ENCODE assay signal across 26 cellular contexts in the genomic region with DNA sequence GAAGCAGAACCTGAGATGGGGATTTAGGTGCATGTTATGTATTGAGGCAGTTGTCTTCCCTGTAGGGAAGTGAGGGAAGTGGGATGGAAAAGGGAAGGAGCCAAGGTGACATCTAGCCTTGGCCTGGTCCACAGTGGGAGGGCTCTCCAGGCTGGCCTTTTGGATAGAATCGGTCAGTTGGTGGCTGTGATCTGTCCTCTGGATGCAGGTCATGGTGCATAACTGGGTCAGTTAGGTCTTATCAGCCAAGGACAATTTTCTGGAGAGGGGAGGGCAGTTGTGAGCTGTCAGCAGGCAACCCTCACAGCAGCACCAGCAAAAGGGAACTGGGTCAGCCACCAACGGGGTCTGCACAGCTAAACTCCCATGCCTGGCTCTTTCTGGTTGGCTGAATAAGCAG. TPM values are rescaled to one million over a fixed set of nuclear protein-coding genes. Genes with fewer than 3 reads are reported as not detected.
DNase-seq lines count a peak whose midpoint lies in the region; ATAC-seq and TF ChIP-seq lines count a peak whose summit lies in the region.
"Had no signal": no experiment of that assay in that cellular context is flagged by ENCODE, and none has a peak within 500 bp of the region (broad histone marks: within the 10 kb centered on the region; RNA-seq: fewer than 3 reads in every experiment).

No MANE protein-coding gene starts in this region.

- no peak overlapping the region for H3K18ac ChIP-seq in neuronal stem cell (ENCODE audit: low read length)

- H3K27ac ChIP-seq in liver (ENCODE audit: low read depth in 1 of 2, low read length in 2 of 2): no peak overlapping the region
- no peak overlapping the region for H3K27ac ChIP-seq in neuronal stem cell (replicated peaks; ENCODE audit: low read length)
- H3K27ac ChIP-seq: BLaER1 had no signal

- no peak overlapping the region for H3K4me3 ChIP-seq in liver (ENCODE audit: low read depth in 1 of 3, low read length in 3 of 3)
- no peak overlapping the region for H3K4me3 ChIP-seq in neuronal stem cell (ENCODE audit: low read length in 2 of 2)
- H3K4me3 ChIP-seq: BLaER1, GM12878 had no signal

- H3K23ac ChIP-seq in neuronal stem cell (ENCODE audit: low read depth, low read length, poor library complexity): no peak overlapping the region

- H3K36me3 ChIP-seq in liver (ENCODE audit: control insufficient read depth in 4 of 4, insufficient read depth in 3 of 4, low read depth in 1 of 4, low read length in 3 of 4) (no peaks in the 10 kb centered on the region), neuronal stem cell (replicated peaks in 1 of 2; ENCODE audit: control insufficient read depth in 2 of 2, insufficient read depth in 2 of 2, low read length in 2 of 2) (no peaks in the 10 kb centered on the region)
- H3K36me3 ChIP-seq: BE2C, BLaER1 had no signal

- no peak overlapping the region for H2BK12ac ChIP-seq in neuronal stem cell (ENCODE audit: low read length)

- no peak overlapping the region for H3K4me2 ChIP-seq in neuronal stem cell (ENCODE audit: insufficient read depth, low read length, poor library complexity, severe bottlenecking)
- H3K4me2 ChIP-seq: BLaER1 had no signal

- H4K91ac ChIP-seq in neuronal stem cell (ENCODE audit: low read depth, low read length, poor library complexity): no peak overlapping the region

- H2AK5ac ChIP-seq in neuronal stem cell (ENCODE audit: low read depth, low read length): no peak overlapping the region

- no peak for TF ChIP-seq CTCF in liver (IDR thresholded peaks at IDR 0.05; ENCODE audit: low read depth, low read length, missing input control)

- H3K9ac ChIP-seq in liver (ENCODE audit: low read depth in 1 of 2, low read length in 2 of 2) (no peak overlapping the region), neuronal stem cell (ENCODE audit: low read depth, low read length, poor library complexity) (peak overlapping the region; percentile 2)
- H3K9ac ChIP-seq: BLaER1 had no signal

- no peaks in the 10 kb centered on the region for H3K27me3 ChIP-seq in liver (ENCODE audit: control insufficient read depth in 4 of 4, insufficient read depth in 4 of 4, low read length in 3 of 4)
- H3K27me3 ChIP-seq in neuronal stem cell (ENCODE audit: control insufficient read depth in 3 of 3, insufficient read depth in 3 of 3, low read depth in 1 of 3, low read length in 3 of 3): no peaks in the 10 kb centered on the region
- H3K27me3 ChIP-seq: BE2C, BLaER1 had no signal

- peaks cover 10 to 35% (median 25%) of the 10 kb centered on the region in 4 donors for H3K4me1 ChIP-seq in liver (ENCODE audit: control insufficient read depth in 4 of 4, insufficient read depth in 4 of 4, low read length in 3 of 4)
- H3K4me1 ChIP-seq in neuronal stem cell (ENCODE audit: control insufficient read depth in 2 of 2, insufficient read depth in 1 of 2, low read depth in 1 of 2, low read length in 2 of 2): no peaks in the 10 kb centered on the region
- H3K4me1 ChIP-seq: BE2C, BLaER1, Caco-2 had no signal

- WGBS in liver: 26% methylated on average over 2 of the region's 2 CpGs
- no CpG with 5 or more reads among the region's 2 CpGs for WGBS in neuronal stem cell (ENCODE audit: extremely low coverage in 2 of 2, insufficient read length in 2 of 2, insufficient replicate concordance in 1 of 2), 2 donors

- ATAC-seq in left lobe of liver: peak; percentile 89
- no peak for ATAC-seq in GM18873 (IDR thresholded peaks at IDR 0.05; ENCODE audit: low FRiP score, unreplicated experiment)
- ATAC-seq: CD8-positive, alpha-beta T cell; GM12878 had no signal

- H2AFZ ChIP-seq in neuronal stem cell (ENCODE audit: low read length): no peak overlapping the region

- H3K4ac ChIP-seq in neuronal stem cell (ENCODE audit: low read length): no peak overlapping the region

- no peak overlapping the region for H2BK5ac ChIP-seq in neuronal stem cell (ENCODE audit: low read length)

- no peak overlapping the region for H3K14ac ChIP-seq in neuronal stem cell (ENCODE audit: low read length)

- no peak overlapping the region for H2BK15ac ChIP-seq in neuronal stem cell (ENCODE audit: low read length)

- no peaks in the 10 kb centered on the region for H3K79me1 ChIP-seq in neuronal stem cell (ENCODE audit: low read depth, low read length)

- peak; percentile 82 for DNase-seq in left lobe of liver (ENCODE audit: low spot score)
- DNase-seq in neuronal stem cell (ENCODE audit: low spot score): no peak
- no peak for DNase-seq in NCI-H446 (lab: John Stamatoyannopoulos, UW)
- DNase-seq in CD1c-positive myeloid dendritic cell (ENCODE audit: extremely low spot score): no peak
- DNase-seq: 8988T; ACHN; BE2C; C1 segment of cervical spinal cord; Caco-2; Calu3; CD4-positive, alpha-beta T cell; CD8-positive, alpha-beta T cell; DMS53; DMS79; DND-41; EL; GDM1 had no signal

- H3K9me3 ChIP-seq in liver (ENCODE audit: control insufficient read depth in 4 of 4, low read length in 3 of 4) (no peaks in the 10 kb centered on the region), neuronal stem cell (replicated peaks in 1 of 2; ENCODE audit: control insufficient read depth in 2 of 2, insufficient read depth in 1 of 2, low read depth in 1 of 2, low read length in 2 of 2) (no peaks in the 10 kb centered on the region)
- H3K9me3 ChIP-seq: BE2C, BLaER1, Caco-2 had no signal

- TF ChIP-seq RAD21 in liver (IDR thresholded peaks at IDR 0.05): no peak

- no peak overlapping the region for H2BK120ac ChIP-seq in neuronal stem cell (ENCODE audit: low read depth, low read length)

- no peak overlapping the region for H4K8ac ChIP-seq in neuronal stem cell (ENCODE audit: low read depth, low read length)

TF ChIP-seq in liver, 16 proteins besides CTCF, POLR2A, EP300 and RAD21:
- TF ChIP-seq FOXA2 (IDR thresholded peaks at IDR 0.05) (no peak), RXRA (IDR thresholded peaks at IDR 0.05) (peak; percentile 47 to 80), HNF4A (conservative IDR thresholded peaks at IDR 0.05) (peak; percentile 67 to 83), TAF1 (conservative IDR thresholded peaks at IDR 0.05) (no peak), EGR1 (IDR thresholded peaks at IDR 0.05; ENCODE audit: low read depth in 2 of 2) (peak in 1 of 2 donors; percentile 17)
- TF ChIP-seq, protein P1, sequence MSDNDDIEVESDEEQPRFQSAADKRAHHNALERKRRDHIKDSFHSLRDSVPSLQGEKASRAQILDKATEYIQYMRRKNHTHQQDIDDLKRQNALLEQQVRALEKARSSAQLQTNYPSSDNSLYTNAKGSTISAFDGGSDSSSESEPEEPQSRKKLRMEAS (IDR thresholded peaks at IDR 0.05): peak; percentile 49

RNA-seq across cellular contexts. Expression of a gene that starts 9.6 kb away (rescaled TPM):
- total RNA-seq in left lobe of liver: 0.35 TPM
- not detected for total RNA-seq in liver
- polyA plus RNA-seq in liver: under 1 TPM in 1 of 2 donors, not detected in 1; 0.28 TPM
- polyA plus RNA-seq in neuronal stem cell (2013, experiment 1 of 2): not detected
- not detected for polyA plus RNA-seq in neuronal stem cell (2013, experiment 2 of 2)
- total RNA-seq: A673; Caco-2; Calu3; CD4-positive, alpha-beta T cell; CD8-positive, alpha-beta T cell; Daoy; G401; GM12878 had no signal
- polyA plus RNA-seq: AG04450, CD14-positive monocyte, GM12878 had no signal

RNA-seq across cellular contexts. Expression of a gene that starts 23.7 kb away (rescaled TPM):
- not detected for total RNA-seq in left lobe of liver
- not detected for total RNA-seq in liver
- polyA plus RNA-seq in liver: not detected
- polyA plus RNA-seq in neuronal stem cell (2013, experiment 1 of 2): not detected
- polyA plus RNA-seq in neuronal stem cell (2013, experiment 2 of 2): not detected
- total RNA-seq: A673; Caco-2; Calu3; CD4-positive, alpha-beta T cell; CD8-positive, alpha-beta T cell; G401; GM12878 had no signal
- polyA plus RNA-seq: CD14-positive monocyte had no signal

RNA-seq across cellular contexts. Expression of a gene that starts 47.1 kb away (rescaled TPM):
- 127 TPM for total RNA-seq in left lobe of liver
- total RNA-seq in liver: 10 to 100 TPM; 32.6 to 89.4 TPM
- 100 to 1,000 TPM; 145 to 283 TPM for polyA plus RNA-seq in liver
- polyA plus RNA-seq in neuronal stem cell (2013, experiment 1 of 2): not detected
- not detected for polyA plus RNA-seq in neuronal stem cell (2013, experiment 2 of 2)
- total RNA-seq: A673; Calu3; CD4-positive, alpha-beta T cell; CD8-positive, alpha-beta T cell; Daoy; G401; GM12878 had no signal
- polyA plus RNA-seq: AG04450, CD14-positive monocyte had no signal
